10 cellular contexts compared by ENCODE assay signal in genomic region chr7:140315498-140316164, GRCh38.
DNase-seq lines count a peak whose midpoint lies in the region; ATAC-seq and TF ChIP-seq lines count a peak whose summit lies in the region.
"Had no signal": no experiment of that assay in that cellular context is flagged by ENCODE, and none has a peak within 500 bp of the region (broad histone marks: within the 10 kb centered on the region; RNA-seq: fewer than 3 reads in every experiment).

No MANE protein-coding gene starts in this region.

- no peak for TF ChIP-seq CTCF in tibial nerve (IDR thresholded peaks at IDR 0.05)

- TF ChIP-seq EP300 in tibial nerve (IDR thresholded peaks at IDR 0.05), result no peak

- H3K36me3 ChIP-seq in muscle layer of duodenum (ENCODE audit: control insufficient read depth in 1 of 2, insufficient read depth in 2 of 2, low read length in 2 of 2), result no peaks in the 10 kb centered on the region
- H3K36me3 ChIP-seq in tibial nerve, result no peaks in the 10 kb centered on the region

- peaks cover 36% of the 10 kb centered on the region for H3K4me1 Mint-ChIP-seq in T-helper 2 cell treated with Interferon-gamma antibody and Interleukin-4, amounts not matched to agents 5 μg/mL and 100 μg/mL, for 36 hours (ENCODE audit: low read depth)
- H3K4me1 Mint-ChIP-seq in dendritic cell treated with granulocyte-macrophage colony-stimulating factor and Interleukin-4, amounts not matched to agents 40 ng/mL and 50 ng/mL, for 4 days (ENCODE audit: low read depth), result peaks cover 75% of the 10 kb centered on the region

- H3K27me3 ChIP-seq in muscle layer of duodenum (ENCODE audit: low read depth, low read length) (no peaks in the 10 kb centered on the region), tibial nerve (no peaks in the 10 kb centered on the region)

- H3K4me1 ChIP-seq in muscle layer of duodenum (ENCODE audit: control insufficient read depth in 1 of 2, insufficient read depth in 2 of 2, low read length in 2 of 2) (peaks cover 14 to 22% of the 10 kb centered on the region in 2 donors), tibial nerve (peaks cover 0 to 28% (median 13%) of the 10 kb centered on the region in 4 donors)

- no peak for ATAC-seq in HG03460 (IDR thresholded peaks at IDR 0.05; ENCODE audit: unreplicated experiment)

- TF ChIP-seq POLR2A in tibial nerve (IDR thresholded peaks at IDR 0.05), result no peak

- no peak overlapping the region for H3K27ac Mint-ChIP-seq in T-helper 2 cell treated with Interferon-gamma antibody and Interleukin-4, amounts not matched to agents 5 μg/mL and 100 μg/mL, for 36 hours
- peak overlapping the region; percentile 98 for H3K27ac Mint-ChIP-seq in dendritic cell treated with granulocyte-macrophage colony-stimulating factor and Interleukin-4, amounts not matched to agents 40 ng/mL and 50 ng/mL, for 4 days

- H3K36me3 Mint-ChIP-seq in T-helper 2 cell treated with Interferon-gamma antibody and Interleukin-4, amounts not matched to agents 5 μg/mL and 100 μg/mL, for 36 hours (ENCODE audit: low read depth), result peaks cover 30% of the 10 kb centered on the region
- H3K36me3 Mint-ChIP-seq in dendritic cell treated with granulocyte-macrophage colony-stimulating factor and Interleukin-4, amounts not matched to agents 40 ng/mL and 50 ng/mL, for 4 days (ENCODE audit: low read depth), result peaks cover 46% of the 10 kb centered on the region

- no peaks in the 10 kb centered on the region for H3K27me3 Mint-ChIP-seq in T-helper 2 cell treated with Interferon-gamma antibody and Interleukin-4, amounts not matched to agents 5 μg/mL and 100 μg/mL, for 36 hours (ENCODE audit: low read depth)
- no peaks in the 10 kb centered on the region for H3K27me3 Mint-ChIP-seq in dendritic cell treated with granulocyte-macrophage colony-stimulating factor and Interleukin-4, amounts not matched to agents 40 ng/mL and 50 ng/mL, for 4 days

- peak overlapping the region; percentile 77 for H3K27ac ChIP-seq in muscle layer of duodenum (ENCODE audit: low read length)
- peak overlapping the region; percentile 52 to 87 (median 72) for H3K27ac ChIP-seq in tibial nerve

- H3K4me3 Mint-ChIP-seq in T-helper 2 cell treated with Interferon-gamma antibody and Interleukin-4, amounts not matched to agents 5 μg/mL and 100 μg/mL, for 36 hours, result peak overlapping the region; percentile 16
- H3K4me3 Mint-ChIP-seq in dendritic cell treated with granulocyte-macrophage colony-stimulating factor and Interleukin-4, amounts not matched to agents 40 ng/mL and 50 ng/mL, for 4 days, result peak overlapping the region; percentile 94

- H3K4me3 ChIP-seq in muscle layer of duodenum (ENCODE audit: low read depth in 1 of 2, low read length in 2 of 2) (peak overlapping the region; percentile 37 to 50), tibial nerve (peak overlapping the region in 2 of 4 donors; percentile 13 to 25)

- peaks cover 28% of the 10 kb centered on the region for H3K9me3 Mint-ChIP-seq in T-helper 2 cell treated with Interferon-gamma antibody and Interleukin-4, amounts not matched to agents 5 μg/mL and 100 μg/mL, for 36 hours
- H3K9me3 Mint-ChIP-seq in dendritic cell treated with granulocyte-macrophage colony-stimulating factor and Interleukin-4, amounts not matched to agents 40 ng/mL and 50 ng/mL, for 4 days, result peaks cover 8% of the 10 kb centered on the region

- DNase-seq in T-helper 2 cell treated with Interferon-gamma antibody and Interleukin-4, amounts not matched to agents 5 μg/mL and 100 μg/mL, for 36 hours (ENCODE audit: low spot score), result no peak
- DNase-seq in T-helper 2 cell, result no peak
- no peak for DNase-seq in tibial nerve (ENCODE audit: low spot score in 2 of 2)
- DNase-seq in hypothalamus (lab: John Stamatoyannopoulos, UW), result no peak
- DNase-seq in pons (ENCODE audit: low spot score), result no peak
- DNase-seq: activated T-cell treated with anti-CD3 and anti-CD28 coated beads, Interleukin-2, amount 50 U/mL, for 1 hour; NCI-H774 had no signal

- intact Hi-C loops in dendritic cell treated with granulocyte-macrophage colony-stimulating factor and Interleukin-4, amounts not matched to agents 40 ng/mL and 50 ng/mL, for 4 days (cut with micrococcal nuclease), result loop anchor here (2.0 to 5.0 kb wide), 3 partner anchors 63 to 139 kb away; partner anchors contain the start of gene KDM7A

- WGBS in tibial nerve, 2 donors, result 25 to 29% methylated on average over 15 of the region's 15 CpGs

- H3K9me3 ChIP-seq in muscle layer of duodenum (ENCODE audit: control insufficient read depth in 1 of 2, low read length in 2 of 2), result peaks cover 3 to 4% of the 10 kb centered on the region in 2 donors
- peaks cover 0 to 10% (median 4%) of the 10 kb centered on the region in 4 donors for H3K9me3 ChIP-seq in tibial nerve
